21 cellular contexts compared by ENCODE assay signal in the genomic region with DNA sequence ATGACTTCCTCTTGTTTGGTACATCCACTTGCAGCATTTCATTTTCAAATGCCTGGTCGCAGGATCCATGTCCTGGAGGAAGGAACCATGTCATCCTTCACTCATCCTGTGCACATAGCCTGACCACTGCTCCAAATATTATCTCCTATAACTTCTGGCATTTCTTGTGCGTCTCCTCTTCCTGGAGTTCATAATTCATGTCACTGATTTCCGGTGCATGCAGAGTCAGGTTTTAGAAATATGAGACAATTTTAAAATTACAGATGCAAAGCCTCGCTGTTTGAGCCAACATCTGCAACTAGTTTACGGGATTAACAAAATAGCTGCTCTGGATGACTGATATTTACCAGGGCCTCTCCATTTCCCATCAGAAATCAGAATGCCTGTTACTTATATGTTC.
DNase-seq lines count a peak whose midpoint lies in the region; ATAC-seq and TF ChIP-seq lines count a peak whose summit lies in the region.
"Had no signal": no experiment of that assay in that cellular context is flagged by ENCODE, and none has a peak within 500 bp of the region (broad histone marks: within the 10 kb centered on the region; RNA-seq: fewer than 3 reads in every experiment).

No MANE protein-coding gene starts in this region.

- H3K36me3 Mint-ChIP-seq in mesothelial cell of epicardium = no peaks in the 10 kb centered on the region
- H3K36me3 Mint-ChIP-seq: naive thymus-derived CD4-positive, alpha-beta T cell had no signal

- ATAC-seq in SK-N-SH treated with all-trans-retinoic acid at 6 μM for 48 hours = peak; percentile 81
- no peak for ATAC-seq in stimulated activated naive CD8-positive, alpha-beta T cell treated with anti-CD3 and anti-CD28 coated beads, Interleukin-15, Interleukin-2, amounts not matched to agents 100 U/mL and 50 U/mL, for 24 hours
- ATAC-seq: gastrocnemius medialis; lower lobe of right lung; naive thymus-derived CD4-positive, alpha-beta T cell had no signal

- DNase-seq in EL (peak; percentile 33), fibroblast of peridontal ligament (ENCODE audit: extremely low read depth) (peak; percentile 48), mesothelial cell of epicardium (ENCODE audit: low spot score in 2 of 2, unreplicated experiment in 2 of 2) (no peak), NK-92 (lab: John Stamatoyannopoulos, UW; ENCODE audit: unreplicated experiment) (no peak), kidney tubule cell (ENCODE audit: low spot score) (no peak)
- no peak for DNase-seq in stimulated activated naive CD8-positive, alpha-beta T cell treated with anti-CD3 and anti-CD28 coated beads, Interleukin-15, Interleukin-2, amounts not matched to agents 100 U/mL and 50 U/mL, for 24 hours
- no peak for DNase-seq in activated T-cell treated with anti-CD3 and anti-CD28 coated beads, Interleukin-2, amount 50 U/mL, for 48 hours
- DNase-seq: activated CD4-positive, alpha-beta T cell treated with anti-CD3 and anti-CD28 coated beads for 48 hours; activated gamma-delta T cell; COR-L47; gastrocnemius medialis; lower lobe of right lung; naive thymus-derived CD4-positive, alpha-beta T cell; NCI-H1417; NCI-H774; PC-9; SJCRH30; stimulated activated CD4-positive, alpha-beta T cell treated with anti-CD3 and anti-CD28 coated beads, Interleukin-4, amount 100 ng/mL, for 1 hour; T1000 had no signal

- no peak for TF ChIP-seq CTCF in mesothelial cell of epicardium (IDR thresholded peaks at IDR 0.05; ENCODE audit: unreplicated experiment)

- H3K4me3 Mint-ChIP-seq in mesothelial cell of epicardium = no peak overlapping the region
- H3K4me3 Mint-ChIP-seq: central memory CD8-positive, alpha-beta T cell; naive thymus-derived CD4-positive, alpha-beta T cell had no signal

- H3K27me3 Mint-ChIP-seq in mesothelial cell of epicardium (ENCODE audit: low read depth) = no peaks in the 10 kb centered on the region
- H3K27me3 Mint-ChIP-seq: central memory CD8-positive, alpha-beta T cell had no signal

- H3K4me1 Mint-ChIP-seq in mesothelial cell of epicardium = peaks cover 60% of the 10 kb centered on the region
- H3K4me1 Mint-ChIP-seq: central memory CD8-positive, alpha-beta T cell had no signal

- H3K9me3 Mint-ChIP-seq in mesothelial cell of epicardium = no peaks in the 10 kb centered on the region
- H3K9me3 Mint-ChIP-seq: central memory CD8-positive, alpha-beta T cell; naive thymus-derived CD4-positive, alpha-beta T cell had no signal

- peak overlapping the region; percentile 78 for H3K27ac Mint-ChIP-seq in mesothelial cell of epicardium

TF ChIP-seq in SK-N-SH treated with all-trans-retinoic acid at 6 μM for 48 hours, 23 proteins besides CTCF, POLR2A, EP300 and RAD21:
- TF ChIP-seq TOX (CRISPR knock-in tag; IDR thresholded peaks at IDR 0.05; ENCODE audit: borderline replicate concordance) (peak; percentile 61; the same call in 1 of the 2 replicates), GLIS3 (CRISPR knock-in tag; IDR thresholded peaks at IDR 0.05) (no peak)

Comparison
In these comparisons a context has a peak if more than half of its experiments do, and no peak if none do; other contexts are left out.
1. DNase-seq: peak in EL (single experiment) and fibroblast of peridontal ligament (single experiment); none in mesothelial cell of epicardium (0 of 2), NK-92 (single experiment), kidney tubule cell (single experiment), stimulated activated naive CD8-positive, alpha-beta T cell treated with anti-CD3 and anti-CD28 coated beads, Interleukin-15, Interleukin-2, amounts not matched to agents 100 U/mL and 50 U/mL, for 24 hours (single experiment) and activated T-cell treated with anti-CD3 and anti-CD28 coated beads, Interleukin-2, amount 50 U/mL, for 48 hours (0 of 2).